27 cellular contexts compared by ENCODE assay signal in genomic region chr4:132707955-132708354, GRCh38.
"Had no signal": no experiment of that assay in that cellular context is flagged by ENCODE, and none has a peak within 500 bp of the region (broad histone marks: within the 10 kb centered on the region; RNA-seq: fewer than 3 reads in every experiment).

No MANE protein-coding gene starts in this region.

- DNase-seq: hypothalamus; immature natural killer cell; kidney; left colon; left lung; lower lobe of right lung; naive thymus-derived CD8-positive, alpha-beta T cell; nucleus accumbens; pancreas; posterior cingulate gyrus; retina; right cardiac atrium; stimulated activated CD4-positive, alpha-beta T cell treated with anti-CD3 and anti-CD28 coated beads, Interleukin-12 subunit alpha, Interleukin-12 subunit beta, amount 100 ng/mL, for 4 hours; stimulated activated CD4-positive, alpha-beta T cell treated with anti-CD3 and anti-CD28 coated beads, Interleukin-15, amount 100 ng/mL, for 24 hours; stimulated activated CD4-positive, alpha-beta T cell treated with anti-CD3 and anti-CD28 coated beads, Interleukin-2, amount 100 ng/mL, for 24 hours; stimulated activated CD4-positive, alpha-beta T cell treated with anti-CD3 and anti-CD28 coated beads, Interleukin-4, amount 100 ng/mL, for 1 hour; stimulated activated naive B cell treated with anti-CD40 and anti-IgM and Interleukin-4, amounts not matched to agents 10 μg/mL and 1 μg/mL and 100 μg/mL, for 72 hours; stimulated activated naive CD8-positive, alpha-beta T cell treated with anti-CD3 and anti-CD28 coated beads, Interleukin-15, Interleukin-2, amounts not matched to agents 100 U/mL and 50 U/mL, for 24 hours; stomach; tibial artery; upper lobe of right lung had no signal

- H3K4me3 ChIP-seq: left lung, lower lobe of right lung, pancreas, prostate gland, skin epidermis, stomach, thoracic aorta, tibial artery, upper lobe of right lung had no signal

- FAIRE-seq: islet of Langerhans, kidney, pancreas, urothelium cell line had no signal

- H3K9me3 ChIP-seq: left lung, lower lobe of right lung, pancreas, prostate gland, stomach, thoracic aorta, tibial artery, upper lobe of right lung had no signal

- ATAC-seq: left colon; left lung; lower lobe of right lung; naive thymus-derived CD8-positive, alpha-beta T cell; right cardiac atrium; sciatic nerve; stimulated activated naive B cell treated with anti-CD40 and anti-IgM and Interleukin-4, amounts not matched to agents 10 μg/mL and 1 μg/mL and 100 μg/mL, for 72 hours; stimulated activated naive CD8-positive, alpha-beta T cell treated with anti-CD3 and anti-CD28 coated beads, Interleukin-15, Interleukin-2, amounts not matched to agents 100 U/mL and 50 U/mL, for 24 hours; upper lobe of right lung had no signal

- H3K27ac ChIP-seq: left lung, lower lobe of right lung, pancreas, prostate gland, skin epidermis, stomach, thoracic aorta, tibial artery, upper lobe of right lung had no signal

- H3K27me3 ChIP-seq: left lung, pancreas, stomach, tibial artery, upper lobe of right lung had no signal

- H3K36me3 ChIP-seq: left lung, lower lobe of right lung, pancreas, prostate gland, stomach, thoracic aorta, tibial artery, upper lobe of right lung had no signal

- H3K4me1 ChIP-seq: left lung, lower lobe of right lung, prostate gland, stomach, tibial artery, upper lobe of right lung had no signal
